ENCODE assay signal across 21 cellular contexts in genomic region chr7:135204271-135204872, GRCh38. TPM values are rescaled to one million over a fixed set of nuclear protein-coding genes. Genes with fewer than 3 reads are reported as not detected.
DNase-seq lines count a peak whose midpoint lies in the region; ATAC-seq and TF ChIP-seq lines count a peak whose summit lies in the region.
"Had no signal": no experiment of that assay in that cellular context is flagged by ENCODE, and none has a peak within 500 bp of the region (broad histone marks: within the 10 kb centered on the region; RNA-seq: fewer than 3 reads in every experiment).

No MANE protein-coding gene starts in this region.

- peak overlapping the region; percentile 28 to 52 for H3K27ac ChIP-seq in left lung
- H3K27ac ChIP-seq: thyroid gland had no signal

- ATAC-seq in left lung (peak; percentile 7), SK-N-SH treated with all-trans-retinoic acid at 6 μM for 48 hours (no peak)
- ATAC-seq: activated CD4-positive, CD25-positive, alpha-beta regulatory T cell treated with anti-CD3 and anti-CD28 coated beads, Interleukin-2, amount 50 U/mL, for 24 hours; activated CD8-positive, alpha-beta memory T cell treated with anti-CD3 and anti-CD28 coated beads, Interleukin-2, amount 10 ng/mL, durations not matched to agents 7 days and 5 days; Panc1 had no signal

- no peak overlapping the region for H3K4me3 ChIP-seq in left lung
- H3K4me3 ChIP-seq: thyroid gland had no signal

- intact Hi-C loops in left lung (cut with DNase I): no loop called here

- H3K4me1 ChIP-seq in left lung: peaks cover 22 to 30% of the 10 kb centered on the region in 2 donors
- H3K4me1 ChIP-seq: thyroid gland had no signal

- H3K36me3 ChIP-seq in left lung: peaks cover 0 to 54% of the 10 kb centered on the region in 2 donors

- no peaks in the 10 kb centered on the region for H3K9me3 ChIP-seq in left lung
- H3K9me3 ChIP-seq: thyroid gland had no signal

- DNase-seq in AG08396 (ENCODE audit: low spot score) (peak; percentile 86), RPMI7951 (ENCODE audit: low read depth) (peak; percentile 85), dermis microvascular lymphatic vessel endothelial cell (ENCODE audit: low read depth in 2 of 2) (peak; percentile 29 to 65), left lung (no peak), germinal center (ENCODE audit: low spot score) (no peak), SKM-1 treated with dmso at 0.1 percent for 144 hours (lab: John Stamatoyannopoulos, UW; ENCODE audit: unreplicated experiment) (no peak), H4 (ENCODE audit: low spot score) (no peak)
- DNase-seq: activated CD8-positive, alpha-beta memory T cell treated with anti-CD3 and anti-CD28 coated beads, Interleukin-2, amount 10 ng/mL, durations not matched to agents 7 days and 5 days; activated naive CD4-positive, alpha-beta T cell treated with anti-CD3 and anti-CD28 coated beads, Interleukin-2, amount 10 ng/mL, durations not matched to agents 7 days and 5 days; cerebellar nuclear complex; COR-L47; hypothalamus; mesendoderm; NCI-H2081; NCI-H69; stimulated activated CD8-positive, alpha-beta memory T cell treated with anti-CD3 and anti-CD28 coated beads, Interleukin-4, amount 100 ng/mL, for 48 hours; T-helper 1 cell; thyroid gland had no signal

- no peaks in the 10 kb centered on the region for H3K27me3 ChIP-seq in left lung
- H3K27me3 ChIP-seq: thyroid gland had no signal

- no peak for TF ChIP-seq CTCF in left lung (IDR thresholded peaks at IDR 0.05)

TF ChIP-seq in SK-N-SH treated with all-trans-retinoic acid at 6 μM for 48 hours, 23 proteins besides CTCF, POLR2A, EP300 and RAD21:
- TF ChIP-seq CREB5 (CRISPR knock-in tag; IDR thresholded peaks at IDR 0.05; ENCODE audit: low read depth) (no peak), TOX (CRISPR knock-in tag; IDR thresholded peaks at IDR 0.05; ENCODE audit: borderline replicate concordance) (no peak), ZNF70 (CRISPR knock-in tag; IDR thresholded peaks at IDR 0.05) (no peak), RARB (CRISPR knock-in tag; IDR thresholded peaks at IDR 0.05) (no peak), ZNF565 (CRISPR knock-in tag; conservative IDR thresholded peaks at IDR 0.05; ENCODE audit: low read depth) (no peak), CSRNP3 (CRISPR knock-in tag; IDR thresholded peaks at IDR 0.05) (no peak), ESRRG (CRISPR knock-in tag; IDR thresholded peaks at IDR 0.05) (no peak), OSR1 (CRISPR knock-in tag; IDR thresholded peaks at IDR 0.05) (no peak), ISL1 (CRISPR knock-in tag; IDR thresholded peaks at IDR 0.05) (no peak), PPARA (CRISPR knock-in tag; IDR thresholded peaks at IDR 0.05; ENCODE audit: borderline replicate concordance) (no peak), CSDC2 (CRISPR knock-in tag; IDR thresholded peaks at IDR 0.05) (no peak), ZNF8 (CRISPR knock-in tag; IDR thresholded peaks at IDR 0.05) (no peak), GLIS3 (CRISPR knock-in tag; IDR thresholded peaks at IDR 0.05) (no peak), POU6F1 (CRISPR knock-in tag; IDR thresholded peaks at IDR 0.05; ENCODE audit: borderline replicate concordance, low read depth) (no peak)

RNA-seq across cellular contexts. Expression of gene WDR91, which starts 7.0 kb away (rescaled TPM):
- 8.4 and 8.9 TPM in 2 replicates for total RNA-seq in RPMI7951 (2014; rRNA removed; shearing (Covaris generic))
- total RNA-seq in dermis microvascular lymphatic vessel endothelial cell (3.0 and 5.3 TPM in 2 replicates), left lung (10 to 100 TPM; 22.9 to 27.9 TPM)
- 2.8 and 3.6 TPM in 2 replicates for total RNA-seq in H4 (2014; rRNA removed; shearing (Covaris generic))

RNA-seq across cellular contexts. Expression of gene STRA8, which starts 29.3 kb away (rescaled TPM):
- not detected in 2 replicates for total RNA-seq in RPMI7951 (2014; rRNA removed; shearing (Covaris generic))
- total RNA-seq in dermis microvascular lymphatic vessel endothelial cell (not detected in 2 replicates), left lung (not detected)
- not detected in 2 replicates for total RNA-seq in H4 (2014; rRNA removed; shearing (Covaris generic))
- total RNA-seq: activated CD8-positive, alpha-beta memory T cell treated with anti-CD3 and anti-CD28 coated beads, Interleukin-2, amount 10 ng/mL, durations not matched to agents 7 days and 5 days; thyroid gland had no signal

RNA-seq across cellular contexts. Expression of gene CYREN, which starts 33.9 kb away (rescaled TPM):
- 53.7 and 54.7 TPM in 2 replicates for total RNA-seq in RPMI7951 (2014; rRNA removed; shearing (Covaris generic))
- 12.3 and 12.7 TPM in 2 replicates for total RNA-seq in dermis microvascular lymphatic vessel endothelial cell
- total RNA-seq in left lung: 10 to 100 TPM; 32.1 to 39.9 TPM
- total RNA-seq in H4 (2014; rRNA removed; shearing (Covaris generic)): 69.1 and 72.1 TPM in 2 replicates

RNA-seq across cellular contexts. Expression of gene TMEM140, which starts 56.5 kb away (rescaled TPM):
- total RNA-seq in RPMI7951 (2014; rRNA removed; shearing (Covaris generic)): 7.1 and 7.6 TPM in 2 replicates
- total RNA-seq in dermis microvascular lymphatic vessel endothelial cell (18.5 and 49.4 TPM in 2 replicates), left lung (10 to 100 TPM; 24.0 to 25.4 TPM)
- 18.6 and 27.3 TPM in 2 replicates for total RNA-seq in H4 (2014; rRNA removed; shearing (Covaris generic))

Comparison
In these comparisons a context has a peak if more than half of its experiments do, and no peak if none do; other contexts are left out.
1. DNase-seq: peak in AG08396 (single experiment), RPMI7951 (single experiment) and dermis microvascular lymphatic vessel endothelial cell (2 of 2); none in left lung (0 of 2), germinal center (single experiment), SKM-1 treated with dmso at 0.1 percent for 144 hours (single experiment) and H4 (single experiment).